ENCODE assay signal across 8 cellular contexts in genomic region chr9:128339761-128340690, GRCh38. TPM values are rescaled to one million over a fixed set of nuclear protein-coding genes. Genes with fewer than 3 reads are reported as not detected.
DNase-seq lines count a peak whose midpoint lies in the region; ATAC-seq, FAIRE-seq and TF ChIP-seq lines count a peak whose summit lies in the region.

Gene SLC27A4, plus strand, starts transcription at chr9:128340527. Its CDS starts 2,606 bp downstream, at chr9:128343133.

- 12% methylated on average over 36 of the region's 75 CpGs for WGBS in hepatocyte (ENCODE audit: low lambda C conversion rate, missing lambda C conversion rate)

- CTCF ChIA-PET in GM10248 (lab: Yijun Ruan, JAX) = interaction anchor here (2.5 to 2.9 kb wide), 2 partner anchors 22 to 44 kb away, joined by 8 to 10 read pairs; no protein-coding TSS in a partner anchor

- ATAC-seq in HG02588 (IDR thresholded peaks at IDR 0.05; ENCODE audit: unreplicated experiment) (peak; percentile 82), GM19467 (IDR thresholded peaks at IDR 0.05; ENCODE audit: unreplicated experiment) (no peak)

- no peaks in the 10 kb centered on the region for H3K9me2 ChIP-seq in hepatocyte (replicated peaks; ENCODE audit: insufficient read depth)

- H3K36me3 ChIP-seq in astrocyte (ENCODE audit: insufficient read depth, low read length) = peaks cover 10% of the 10 kb centered on the region
- no peaks in the 10 kb centered on the region for H3K36me3 ChIP-seq in hepatocyte (replicated peaks; ENCODE audit: insufficient read depth, low read depth)

- H3K9me3 Mint-ChIP-seq in astrocyte (ENCODE audit: unreplicated experiment) = no peaks in the 10 kb centered on the region

- H3K27me3 Mint-ChIP-seq in astrocyte (ENCODE audit: low read depth, unreplicated experiment) = no peaks in the 10 kb centered on the region

- FAIRE-seq in astrocyte (lab: Jason Lieb, UNC) = no peak

- H3K4me3 ChIP-seq in astrocyte (ENCODE audit: insufficient read depth, low read depth, low read length) = peak within 1 kb of the TSS; percentile 71
- H3K4me3 ChIP-seq in hepatocyte = peak within 1 kb of the TSS; percentile 88

- no peaks in the 10 kb centered on the region for H3K4me1 Mint-ChIP-seq in astrocyte (ENCODE audit: low read depth, unreplicated experiment)

- H3K9ac ChIP-seq in astrocyte (ENCODE audit: low read length) = peak within 1 kb of the TSS; percentile 78

- POLR2A ChIA-PET in GM10248 (lab: Yijun Ruan, JAX) = no interaction called here

- H4K20me1 ChIP-seq in astrocyte (ENCODE audit: insufficient read depth, low read length) (peaks cover 17% of the 10 kb centered on the region), hepatocyte (ENCODE audit: insufficient read depth, poor library complexity, severe bottlenecking) (no peaks in the 10 kb centered on the region)

- peak within 1 kb of the TSS; percentile 94 for H3K4me3 Mint-ChIP-seq in astrocyte (ENCODE audit: unreplicated experiment)

- DNase-seq in GM10248 (ENCODE audit: extremely low spot score) = peak; percentile 90
- DNase-seq in NCI-H128 (lab: John Stamatoyannopoulos, UW; ENCODE audit: unreplicated experiment) = peak; percentile 13
- peak; percentile 77 for DNase-seq in T-helper 9 cell
- DNase-seq in astrocyte (ENCODE audit: low read depth) = peak; percentile 53
- peak; percentile 93 for DNase-seq in hepatocyte (ENCODE audit: low spot score)
- DNase-seq in retina = peak; percentile 82

- H3K9me3 ChIP-seq in astrocyte (ENCODE audit: insufficient read depth, low read depth, low read length) = no peaks in the 10 kb centered on the region
- no peaks in the 10 kb centered on the region for H3K9me3 ChIP-seq in hepatocyte (ENCODE audit: low read depth)

- TF ChIP-seq CTCF in GM10248 (IDR thresholded peaks at IDR 0.05; ENCODE audit: control extremely low read depth, extremely low read depth, low read depth, missing control alignments) = no peak
- no peak for TF ChIP-seq CTCF in astrocyte (IDR thresholded peaks at IDR 0.05; ENCODE audit: insufficient read depth, low read depth, low read length)
- TF ChIP-seq CTCF in hepatocyte (IDR thresholded peaks at IDR 0.05; ENCODE audit: poor library complexity) = no peak

- H3K4me1 ChIP-seq in astrocyte (ENCODE audit: insufficient read depth, low read length) = peaks cover 6% of the 10 kb centered on the region
- H3K4me1 ChIP-seq in hepatocyte (ENCODE audit: insufficient read depth) = peaks cover 7% of the 10 kb centered on the region

- H3K27ac ChIP-seq in astrocyte (ENCODE audit: low read depth, low read length) = no peak within 1 kb of the TSS
- peak within 1 kb of the TSS; percentile 83 for H3K27ac ChIP-seq in hepatocyte

- H2AFZ ChIP-seq in astrocyte (ENCODE audit: low read depth, low read length) (peak within 1 kb of the TSS; percentile 88), hepatocyte (peak within 1 kb of the TSS; percentile 86)

- peaks cover 10% of the 10 kb centered on the region for H3K36me3 Mint-ChIP-seq in astrocyte (ENCODE audit: low read depth, unreplicated experiment)

- H3K27ac Mint-ChIP-seq in astrocyte (ENCODE audit: unreplicated experiment) = peak within 1 kb of the TSS; percentile 37

- H3K79me2 ChIP-seq in astrocyte (ENCODE audit: insufficient read depth, low read length) (peaks cover 7% of the 10 kb centered on the region), hepatocyte (peaks cover 4% of the 10 kb centered on the region)

- no peaks in the 10 kb centered on the region for H3K27me3 ChIP-seq in astrocyte (ENCODE audit: insufficient read depth, low read length)
- H3K27me3 ChIP-seq in hepatocyte = no peaks in the 10 kb centered on the region

- H3K4me2 ChIP-seq in astrocyte (ENCODE audit: low read length) (peak within 1 kb of the TSS; percentile 98), hepatocyte (peak within 1 kb of the TSS; percentile 98)

RNA-seq across cellular contexts. Expression of gene SLC27A4, which starts in this region (rescaled TPM):
- total RNA-seq in astrocyte (26.1 and 26.9 TPM in 2 replicates), hepatocyte (16.1 and 23.4 TPM in 2 replicates)
- 19.1 and 21.9 TPM in 2 replicates for polyA plus RNA-seq in hepatocyte

Comparison
In these comparisons a context has a peak if more than half of its experiments do, and no peak if none do; other contexts are left out.
1. DNase-seq: peak in every context shown above with its lines; median percentile 93 in hepatocyte; 90 in GM10248; 82 in retina; 77 in T-helper 9 cell; 53 in astrocyte; 13 in NCI-H128.